ENCODE assay signal across 29 cellular contexts in genomic region chr5:169798906-169799660, GRCh38.
"Had no signal": no experiment of that assay in that cellular context is flagged by ENCODE, and none has a peak within 500 bp of the region (broad histone marks: within the 10 kb centered on the region; RNA-seq: fewer than 3 reads in every experiment).

No MANE protein-coding gene starts in this region.

- H3K36me3 ChIP-seq: breast epithelium, gastrocnemius medialis, right lobe of liver, thyroid gland, upper lobe of right lung, WERI-Rb-1 had no signal

- H3K4me1 ChIP-seq: gastrocnemius medialis, lower lobe of right lung, right lobe of liver, thyroid gland had no signal

- H3K4me3 ChIP-seq: breast epithelium, gastrocnemius medialis, lower lobe of right lung, right lobe of liver, thyroid gland, upper lobe of right lung had no signal

- H3K27me3 ChIP-seq: breast epithelium, gastrocnemius medialis, right lobe of liver, thyroid gland, upper lobe of right lung had no signal

- ATAC-seq: activated naive CD8-positive, alpha-beta T cell treated with anti-CD3 and anti-CD28 coated beads, Interleukin-2, amount 50 U/mL, for 24 hours; gastrocnemius medialis; left lobe of liver; lower lobe of right lung; right lobe of liver; stimulated activated naive CD8-positive, alpha-beta T cell treated with anti-CD3 and anti-CD28 coated beads, Interleukin-15, amount 100 ng/mL, for 72 hours; T-helper 17 cell; upper lobe of right lung had no signal

- H3K27ac Mint-ChIP-seq: activated CD4-positive, alpha-beta memory T cell treated with anti-CD3 and anti-CD28 coated beads for 36 hours; activated naive CD4-positive, alpha-beta T cell treated with anti-CD3 and anti-CD28 coated beads, Interleukin-2, amount 10 ng/mL, durations not matched to agents 7 days and 5 days; activated naive CD8-positive, alpha-beta T cell treated with anti-CD3 and anti-CD28 coated beads, Interleukin-2, amount 50 U/mL, for 24 hours; activated T-helper 1 cell treated with anti-CD3 and anti-CD28 coated beads, Interleukin-12 subunit alpha, Interleukin-12 subunit beta, Interleukin-2, Interleukin-4 antibody, amounts not matched to agents 30 ng/mL and 10 ng/mL and 1 ng/mL, durations not matched to agents 14 hours and 24 hours and 36 hours; dendritic cell treated with granulocyte-macrophage colony-stimulating factor and Interleukin-4, amounts not matched to agents 40 ng/mL and 50 ng/mL, for 4 days; nephron; stimulated activated naive CD8-positive, alpha-beta T cell treated with anti-CD3 and anti-CD28 coated beads, Interleukin-15, amount 100 ng/mL, for 72 hours had no signal

- H3K27me3 Mint-ChIP-seq: activated CD4-positive, alpha-beta memory T cell treated with anti-CD3 and anti-CD28 coated beads for 36 hours; activated CD4-positive, alpha-beta T cell treated with anti-CD3 and anti-CD28 coated beads, Interleukin-2, amount 10 ng/mL, durations not matched to agents 24 days and 14 days; activated naive CD4-positive, alpha-beta T cell treated with anti-CD3 and anti-CD28 coated beads, Interleukin-2, amount 10 ng/mL, durations not matched to agents 7 days and 5 days; activated naive CD8-positive, alpha-beta T cell treated with anti-CD3 and anti-CD28 coated beads, Interleukin-2, amount 50 U/mL, for 24 hours; central memory CD8-positive, alpha-beta T cell; dendritic cell treated with granulocyte-macrophage colony-stimulating factor and Interleukin-4, amounts not matched to agents 40 ng/mL and 50 ng/mL, for 4 days; stimulated activated naive CD8-positive, alpha-beta T cell treated with anti-CD3 and anti-CD28 coated beads, Interleukin-15, amount 100 ng/mL, for 72 hours; T-helper 17 cell had no signal

- H3K27ac ChIP-seq: breast epithelium, epithelial cell of prostate, gastrocnemius medialis, lower lobe of right lung, right lobe of liver, thyroid gland, upper lobe of right lung, WERI-Rb-1 had no signal

- H3K4me3 Mint-ChIP-seq: activated CD4-positive, alpha-beta memory T cell treated with anti-CD3 and anti-CD28 coated beads for 36 hours; activated CD4-positive, alpha-beta T cell treated with anti-CD3 and anti-CD28 coated beads, Interleukin-2, amount 10 ng/mL, durations not matched to agents 24 days and 14 days; activated naive CD4-positive, alpha-beta T cell treated with anti-CD3 and anti-CD28 coated beads, Interleukin-2, amount 10 ng/mL, durations not matched to agents 7 days and 5 days; activated naive CD8-positive, alpha-beta T cell treated with anti-CD3 and anti-CD28 coated beads, Interleukin-2, amount 50 U/mL, for 24 hours; activated T-helper 1 cell treated with anti-CD3 and anti-CD28 coated beads, Interleukin-12 subunit alpha, Interleukin-12 subunit beta, Interleukin-2, Interleukin-4 antibody, amounts not matched to agents 30 ng/mL and 10 ng/mL and 1 ng/mL, durations not matched to agents 14 hours and 24 hours and 36 hours; central memory CD8-positive, alpha-beta T cell; dendritic cell treated with granulocyte-macrophage colony-stimulating factor and Interleukin-4, amounts not matched to agents 40 ng/mL and 50 ng/mL, for 4 days; immature natural killer cell; nephron; stimulated activated naive CD8-positive, alpha-beta T cell treated with anti-CD3 and anti-CD28 coated beads, Interleukin-15, amount 100 ng/mL, for 72 hours; T-helper 17 cell had no signal

- H3K9me3 ChIP-seq: breast epithelium, gastrocnemius medialis, lower lobe of right lung, right lobe of liver, thyroid gland, upper lobe of right lung had no signal

- H3K9me3 Mint-ChIP-seq: activated CD4-positive, alpha-beta memory T cell treated with anti-CD3 and anti-CD28 coated beads for 36 hours; activated CD4-positive, alpha-beta T cell treated with anti-CD3 and anti-CD28 coated beads, Interleukin-2, amount 10 ng/mL, durations not matched to agents 24 days and 14 days; activated naive CD4-positive, alpha-beta T cell treated with anti-CD3 and anti-CD28 coated beads, Interleukin-2, amount 10 ng/mL, durations not matched to agents 7 days and 5 days; activated naive CD8-positive, alpha-beta T cell treated with anti-CD3 and anti-CD28 coated beads, Interleukin-2, amount 50 U/mL, for 24 hours; activated T-helper 1 cell treated with anti-CD3 and anti-CD28 coated beads, Interleukin-12 subunit alpha, Interleukin-12 subunit beta, Interleukin-2, Interleukin-4 antibody, amounts not matched to agents 30 ng/mL and 10 ng/mL and 1 ng/mL, durations not matched to agents 14 hours and 24 hours and 36 hours; central memory CD8-positive, alpha-beta T cell; dendritic cell treated with granulocyte-macrophage colony-stimulating factor and Interleukin-4, amounts not matched to agents 40 ng/mL and 50 ng/mL, for 4 days; immature natural killer cell; nephron; stimulated activated naive CD8-positive, alpha-beta T cell treated with anti-CD3 and anti-CD28 coated beads, Interleukin-15, amount 100 ng/mL, for 72 hours had no signal

- DNase-seq: activated CD4-positive, alpha-beta memory T cell treated with anti-CD3 and anti-CD28 coated beads for 36 hours; activated CD4-positive, alpha-beta T cell treated with anti-CD3 and anti-CD28 coated beads, Interleukin-2, amount 10 ng/mL, durations not matched to agents 24 days and 14 days; activated CD4-positive, CD25-positive, alpha-beta regulatory T cell treated with anti-CD3 and anti-CD28 coated beads, Interleukin-2, amount 50 U/mL, for 72 hours; activated CD8-positive, alpha-beta memory T cell treated with anti-CD3 and anti-CD28 coated beads, Interleukin-2, amount 50 U/mL, for 4 hours; activated gamma-delta T cell; activated naive CD4-positive, alpha-beta T cell treated with anti-CD3 and anti-CD28 coated beads, Interleukin-2, amount 10 ng/mL, durations not matched to agents 7 days and 5 days; activated naive CD8-positive, alpha-beta T cell treated with anti-CD3 and anti-CD28 coated beads, Interleukin-2, amount 50 U/mL, for 24 hours; activated T-cell treated with anti-CD3 and anti-CD28 coated beads, Interleukin-2, amount 50 U/mL, for 1 hour; gastrocnemius medialis; glutamatergic neuron; hippocampal formation; immature natural killer cell; lower lobe of right lung; right lobe of liver; stimulated activated CD4-positive, alpha-beta T cell treated with anti-CD3 and anti-CD28 coated beads, Interleukin-2, amount 100 ng/mL, for 48 hours; stimulated activated naive CD8-positive, alpha-beta T cell treated with anti-CD3 and anti-CD28 coated beads, Interleukin-15, amount 100 ng/mL, for 72 hours; substantia nigra; T-helper 17 cell; T1000; thyroid gland; upper lobe of right lung; WERI-Rb-1 had no signal
